Comparison of ENCODE assay signal across 20 cellular contexts in genomic region chr16:86213427-86214205, GRCh38.
A peak's percentile ranks its signal among the peaks of the same experiment; 100 is the strongest.
DNase-seq lines count a peak whose midpoint lies in the region; ATAC-seq and TF ChIP-seq lines count a peak whose summit lies in the region.
"Had no signal": no experiment of that assay in that cellular context is flagged by ENCODE, and none has a peak within 500 bp of the region (broad histone marks: within the 10 kb centered on the region; RNA-seq: fewer than 3 reads in every experiment).

No MANE protein-coding gene starts in this region.

- H3K27ac ChIP-seq in BLaER1 treated with 17β-estradiol and CSF1 and Interleukin-3, amounts not matched to agents 10 nM and 100 nM, result peak overlapping the region in 6 of 11 experiments; percentile 19 to 60 (median 36); a peak in 5 of 22 replicates
- peak overlapping the region in 3 of 4 donors; percentile 63 to 88 (median 73) for H3K27ac ChIP-seq in esophagus squamous epithelium
- H3K27ac ChIP-seq: skin epidermis, testis had no signal

- no peak overlapping the region for H3K9ac ChIP-seq in BLaER1 treated with 17β-estradiol and CSF1 and Interleukin-3, amounts not matched to agents 10 nM and 100 nM
- H3K9ac ChIP-seq: SK-N-SH had no signal

- ATAC-seq in GM19397 (IDR thresholded peaks at IDR 0.05; ENCODE audit: unreplicated experiment), result no peak
- ATAC-seq: activated CD4-positive, CD25-positive, alpha-beta regulatory T cell treated with anti-CD3 and anti-CD28 coated beads, Interleukin-2, amount 50 U/mL, for 24 hours; activated T-cell treated with anti-CD3 and anti-CD28 coated beads, Interleukin-2, amount 50 U/mL, for 72 hours; K562 had no signal

- no peak for TF ChIP-seq CTCF in esophagus squamous epithelium (IDR thresholded peaks at IDR 0.05)

- 56 to 57% methylated on average over 11 to 12 of the region's 12 CpGs for WGBS in esophagus squamous epithelium, 2 donors

- H4K20me1 ChIP-seq in BLaER1 treated with 17β-estradiol and CSF1 and Interleukin-3, amounts not matched to agents 10 nM and 100 nM, result 0 out of 22 replicates have a peak, but pooled peaks cover 0 to 9% (median 0%) of the 10 kb centered on the region in 11 experiments

- no peak overlapping the region for H3K4me3 ChIP-seq in BLaER1 treated with 17β-estradiol and CSF1 and Interleukin-3, amounts not matched to agents 10 nM and 100 nM
- no peak overlapping the region for H3K4me3 ChIP-seq in esophagus squamous epithelium
- no peak overlapping the region for H3K4me3 ChIP-seq in H7 (ENCODE audit: insufficient read depth, low read depth, low read length)
- H3K4me3 ChIP-seq: adrenal gland, K562, skin epidermis, testis had no signal

- H3K9me3 ChIP-seq in BLaER1 treated with 17β-estradiol and CSF1 and Interleukin-3, amounts not matched to agents 10 nM and 100 nM (replicated peaks in 1 of 11), result peaks cover 18 to 31% (median 26%) of the 10 kb centered on the region in 11 experiments
- H3K9me3 ChIP-seq in esophagus squamous epithelium, result no peaks in the 10 kb centered on the region
- H3K9me3 ChIP-seq: adrenal gland, SK-N-SH, testis had no signal

- peak; percentile 54 for DNase-seq in NOMO-1 treated with DMSO at 0.1 percent for 48 hours (lab: John Stamatoyannopoulos, UW; ENCODE audit: unreplicated experiment)
- no peak for DNase-seq in esophagus squamous epithelium (lab: John Stamatoyannopoulos, UW)
- peak; percentile 42 for DNase-seq in pons (ENCODE audit: low spot score)
- no peak for DNase-seq in H7
- no peak for DNase-seq in DMS79 (lab: John Stamatoyannopoulos, UW)
- DNase-seq: activated CD4-positive, alpha-beta T cell treated with anti-CD3 and anti-CD28 coated beads, Interleukin-2, amount 50 U/mL, for 48 hours; activated naive CD4-positive, alpha-beta T cell treated with Interleukin-2 at 50 U/mL for 16 hours; activated T-cell treated with anti-CD3 and anti-CD28 coated beads, Interleukin-2, amount 50 U/mL, for 72 hours; CD8-positive, alpha-beta memory T cell; NCI-H2107; NCI-H446; NCI-H774; SK-N-SH; testis had no signal

- peaks cover 16 to 51% (median 38%) of the 10 kb centered on the region in 10 experiments; a peak in 19 of 20 replicates for H3K4me1 ChIP-seq in BLaER1 treated with 17β-estradiol and CSF1 and Interleukin-3, amounts not matched to agents 10 nM and 100 nM
- H3K4me1 ChIP-seq in esophagus squamous epithelium, result peaks cover 0 to 30% (median 12%) of the 10 kb centered on the region in 3 donors

- intact Hi-C loops in esophagus squamous epithelium (cut with DNase I), result no loop called here

- H3K27me3 ChIP-seq in BLaER1 treated with 17β-estradiol and CSF1 and Interleukin-3, amounts not matched to agents 10 nM and 100 nM, result peaks cover 0 to 5% (median 0%) of the 10 kb centered on the region in 11 experiments; a peak in 2 of 22 replicates
- H3K27me3 ChIP-seq in esophagus squamous epithelium (no peaks in the 10 kb centered on the region), H7 (ENCODE audit: control insufficient read depth, insufficient read depth, low read length) (no peaks in the 10 kb centered on the region)
- H3K27me3 ChIP-seq: adrenal gland, testis had no signal

- H3K4me2 ChIP-seq in BLaER1 treated with 17β-estradiol and CSF1 and Interleukin-3, amounts not matched to agents 10 nM and 100 nM, result peak overlapping the region; percentile 16 to 87 (median 52)
- H3K4me2 ChIP-seq: SK-N-SH had no signal

- no peak for TF ChIP-seq POLR2A in esophagus squamous epithelium (IDR thresholded peaks at IDR 0.05)

- H3K36me3 ChIP-seq in BLaER1 treated with 17β-estradiol and CSF1 and Interleukin-3, amounts not matched to agents 10 nM and 100 nM, result no peaks in the 10 kb centered on the region
- H3K36me3 ChIP-seq in esophagus squamous epithelium (no peaks in the 10 kb centered on the region), H7 (replicated peaks; ENCODE audit: control insufficient read depth, insufficient read depth, low read length) (no peaks in the 10 kb centered on the region)
- H3K36me3 ChIP-seq: adrenal gland had no signal

Comparison
In these comparisons a context has a peak if more than half of its experiments do, and no peak if none do; other contexts are left out.
1. DNase-seq: peak in NOMO-1 treated with DMSO at 0.1 percent for 48 hours (single experiment) and pons (single experiment); none in esophagus squamous epithelium (single experiment), H7 (single experiment) and DMS79 (single experiment).